31 cellular contexts compared by ENCODE assay signal in genomic region chr3:164984947-164985346, GRCh38.
"Had no signal": no experiment of that assay in that cellular context is flagged by ENCODE, and none has a peak within 500 bp of the region (broad histone marks: within the 10 kb centered on the region; RNA-seq: fewer than 3 reads in every experiment).

No MANE protein-coding gene starts in this region.

- ATAC-seq: activated CD4-positive, alpha-beta T cell treated with anti-CD3 and anti-CD28 coated beads for 36 hours; activated CD8-positive, alpha-beta memory T cell treated with anti-CD3 and anti-CD28 coated beads, Interleukin-2, amount 10 ng/mL, durations not matched to agents 7 days and 5 days; activated CD8-positive, alpha-beta T cell treated with anti-CD3 and anti-CD28 coated beads, Interleukin-2, amount 10 ng/mL, durations not matched to agents 7 days and 5 days; activated naive CD8-positive, alpha-beta T cell treated with anti-CD3 and anti-CD28 coated beads, Interleukin-2, amount 50 U/mL, for 24 hours had no signal

- H3K27me3 ChIP-seq: ascending aorta, cardiac muscle cell had no signal

- H3K27ac ChIP-seq: ascending aorta, cardiac muscle cell, VCaP had no signal

- DNase-seq: activated B cell treated with CpG ODN at 0.5 μM for 24 hours; activated CD4-positive, alpha-beta memory T cell treated with anti-CD3 and anti-CD28 coated beads, Interleukin-2, amount 10 ng/mL, durations not matched to agents 7 days and 5 days; activated CD4-positive, alpha-beta T cell treated with anti-CD3 and anti-CD28 coated beads for 36 hours; activated CD4-positive, alpha-beta T cell treated with anti-CD3 and anti-CD28 coated beads for 48 hours; activated CD4-positive, alpha-beta T cell treated with anti-CD3 and anti-CD28 coated beads, Interleukin-2, amount 10 ng/mL, durations not matched to agents 7 days and 5 days; activated CD4-positive, alpha-beta T cell treated with anti-CD3 and anti-CD28 coated beads, Interleukin-2, amount 50 U/mL, for 48 hours; activated CD4-positive, CD25-positive, alpha-beta regulatory T cell treated with anti-CD3 and anti-CD28 coated beads, Interleukin-2, amount 50 U/mL, for 72 hours; activated CD8-positive, alpha-beta memory T cell treated with anti-CD3 and anti-CD28 coated beads for 24 hours; activated CD8-positive, alpha-beta memory T cell treated with anti-CD3 and anti-CD28 coated beads, Interleukin-2, amount 10 ng/mL, durations not matched to agents 7 days and 5 days; activated CD8-positive, alpha-beta memory T cell treated with anti-CD3 and anti-CD28 coated beads, Interleukin-2, amount 50 U/mL, for 48 hours; activated CD8-positive, alpha-beta T cell treated with anti-CD3 and anti-CD28 coated beads, Interleukin-2, amount 10 ng/mL, durations not matched to agents 7 days and 5 days; activated effector memory CD4-positive, alpha-beta T cell treated with Interleukin-2 at 50 U/mL for 16 hours; activated gamma-delta T cell; activated naive CD4-positive, alpha-beta T cell treated with anti-CD3 and anti-CD28 coated beads, Interleukin-2, amount 10 ng/mL, durations not matched to agents 7 days and 5 days; activated naive CD4-positive, alpha-beta T cell treated with Interleukin-2 at 50 U/mL for 16 hours; activated naive CD8-positive, alpha-beta T cell treated with anti-CD3 and anti-CD28 coated beads, Interleukin-2, amount 10 ng/mL, durations not matched to agents 7 days and 5 days; activated naive CD8-positive, alpha-beta T cell treated with anti-CD3 and anti-CD28 coated beads, Interleukin-2, amount 50 U/mL, for 24 hours; activated T-cell treated with anti-CD3 and anti-CD28 coated beads, Interleukin-2, amount 50 U/mL, for 24 hours; activated T-cell treated with anti-CD3 and anti-CD28 coated beads, Interleukin-2, amount 50 U/mL, for 48 hours; amygdala; anterior cingulate cortex; caudate nucleus; cerebellar nuclear complex; T-helper 1 cell; T-helper 2 cell; T-helper 9 cell had no signal

- FAIRE-seq: bronchial epithelial cell, TTC549 had no signal

- H3K4me3 ChIP-seq: ascending aorta, cardiac muscle cell had no signal

- H3K4me1 ChIP-seq: ascending aorta had no signal

- H3K36me3 ChIP-seq: ascending aorta, cardiac muscle cell had no signal

- H3K9me3 ChIP-seq: ascending aorta had no signal
